ENCODE assay signal across 8 cellular contexts in the genomic region with DNA sequence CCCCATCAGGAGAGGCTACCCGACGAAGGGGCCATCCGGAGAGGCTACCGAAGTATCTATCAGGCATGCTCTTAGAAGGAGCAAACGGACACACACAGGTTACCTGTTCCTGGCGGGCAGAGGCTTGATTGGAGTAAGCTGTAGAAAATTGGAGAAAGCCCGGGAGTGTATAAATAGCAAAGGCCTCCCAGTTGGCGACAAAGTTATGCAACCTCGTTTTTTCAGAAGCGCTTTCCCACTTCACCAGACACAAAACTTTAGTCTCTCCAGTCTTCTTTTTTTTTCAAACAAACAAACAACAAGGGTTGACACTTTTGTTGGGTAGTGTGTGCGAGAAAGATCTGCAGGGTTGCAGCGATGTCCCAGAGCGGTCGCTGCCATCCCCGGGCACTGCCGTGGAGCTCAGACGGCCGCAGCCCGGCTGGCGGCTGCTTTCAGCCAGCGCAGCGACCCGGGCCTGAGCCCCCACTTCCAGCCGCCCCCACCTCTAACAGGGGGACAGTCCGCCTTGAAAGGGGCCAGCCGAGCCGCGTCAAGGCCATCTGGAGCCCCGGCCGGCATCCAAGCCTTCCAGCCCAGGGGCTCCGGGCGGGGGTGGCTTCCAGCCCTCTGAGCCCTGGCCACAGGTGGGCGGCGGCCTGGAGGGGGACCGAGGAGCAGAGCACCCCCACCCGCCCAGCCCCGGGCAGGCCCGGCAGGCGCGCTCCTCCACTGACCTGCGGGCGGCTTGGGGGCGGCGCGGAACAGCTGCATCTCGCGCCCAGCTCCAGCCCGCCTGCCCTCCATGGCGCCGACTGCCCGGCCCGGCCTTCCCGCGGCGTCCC. TPM values are rescaled to one million over a fixed set of nuclear protein-coding genes. Genes with fewer than 3 reads are reported as not detected.
DNase-seq lines count a peak whose midpoint lies in the region; ATAC-seq and TF ChIP-seq lines count a peak whose summit lies in the region.

No MANE protein-coding gene starts in this region.

- peak overlapping the region; percentile 69 for H3K4me3 Mint-ChIP-seq in activated naive CD8-positive, alpha-beta T cell
- peak overlapping the region in 4 of 5 donors; percentile 29 to 55 (median 46) for H3K4me3 Mint-ChIP-seq in immature natural killer cell
- H3K4me3 Mint-ChIP-seq in stimulated activated naive B cell treated with anti-CD40 and anti-IgM and Interleukin-4, amounts not matched to agents 10 μg/mL and 1 μg/mL and 100 μg/mL, for 72 hours, result peak overlapping the region; percentile 30 to 46

- peaks cover 26% of the 10 kb centered on the region for H3K4me1 Mint-ChIP-seq in activated naive CD8-positive, alpha-beta T cell (ENCODE audit: low read depth)
- peaks cover 6 to 14% of the 10 kb centered on the region in 2 donors for H3K4me1 Mint-ChIP-seq in immature natural killer cell
- H3K4me1 Mint-ChIP-seq in stimulated activated naive B cell treated with anti-CD40 and anti-IgM and Interleukin-4, amounts not matched to agents 10 μg/mL and 1 μg/mL and 100 μg/mL, for 72 hours, result peaks cover 8 to 19% of the 10 kb centered on the region in 2 donors

- peak; percentile 24 for DNase-seq in GM12865 (ENCODE audit: low read depth)
- DNase-seq in immature natural killer cell, result peak in 2 of 3 donors; percentile 12 to 13
- DNase-seq in stimulated activated naive B cell treated with anti-CD40 and anti-IgM and Interleukin-4, amounts not matched to agents 10 μg/mL and 1 μg/mL and 100 μg/mL, for 72 hours, result peak; percentile 2
- no peak for DNase-seq in amniotic stem cell (lab: John Stamatoyannopoulos, UW)

- no peaks in the 10 kb centered on the region for H3K36me3 Mint-ChIP-seq in activated naive CD8-positive, alpha-beta T cell
- peaks cover 0 to 4% (median 0%) of the 10 kb centered on the region in 3 donors for H3K36me3 Mint-ChIP-seq in immature natural killer cell
- H3K36me3 Mint-ChIP-seq in stimulated activated naive B cell treated with anti-CD40 and anti-IgM and Interleukin-4, amounts not matched to agents 10 μg/mL and 1 μg/mL and 100 μg/mL, for 72 hours, result no peaks in the 10 kb centered on the region

- H3K9me3 Mint-ChIP-seq in activated naive CD8-positive, alpha-beta T cell (ENCODE audit: low read depth), result no peaks in the 10 kb centered on the region
- no peaks in the 10 kb centered on the region for H3K9me3 Mint-ChIP-seq in immature natural killer cell
- H3K9me3 Mint-ChIP-seq in stimulated activated naive B cell treated with anti-CD40 and anti-IgM and Interleukin-4, amounts not matched to agents 10 μg/mL and 1 μg/mL and 100 μg/mL, for 72 hours, result no peaks in the 10 kb centered on the region

- no peak for TF ChIP-seq CTCF in GM12865 (IDR thresholded peaks at IDR 0.05; ENCODE audit: insufficient read depth, low read depth, low read length, missing control alignments)

- H3K27me3 Mint-ChIP-seq in activated naive CD8-positive, alpha-beta T cell, result peaks cover 24% of the 10 kb centered on the region
- peaks cover 7 to 35% (median 12%) of the 10 kb centered on the region in 3 donors for H3K27me3 Mint-ChIP-seq in immature natural killer cell (ENCODE audit: low read depth in 3 of 3)
- H3K27me3 Mint-ChIP-seq in stimulated activated naive B cell treated with anti-CD40 and anti-IgM and Interleukin-4, amounts not matched to agents 10 μg/mL and 1 μg/mL and 100 μg/mL, for 72 hours, result peaks cover 43 to 63% of the 10 kb centered on the region in 2 donors

- no peak overlapping the region for H3K27ac Mint-ChIP-seq in activated naive CD8-positive, alpha-beta T cell
- no peak overlapping the region for H3K27ac Mint-ChIP-seq in immature natural killer cell
- no peak overlapping the region for H3K27ac Mint-ChIP-seq in stimulated activated naive B cell treated with anti-CD40 and anti-IgM and Interleukin-4, amounts not matched to agents 10 μg/mL and 1 μg/mL and 100 μg/mL, for 72 hours

- H3K4me3 ChIP-seq in GM12865 (ENCODE audit: low read depth, low read length), result peak overlapping the region; percentile 24

- peak; percentile 50 for ATAC-seq in GM21381 (IDR thresholded peaks at IDR 0.05; ENCODE audit: unreplicated experiment)
- peak; percentile 33 for ATAC-seq in HG03565 (IDR thresholded peaks at IDR 0.05; ENCODE audit: unreplicated experiment)
- peak; percentile 63 to 71 for ATAC-seq in stimulated activated naive B cell treated with anti-CD40 and anti-IgM and Interleukin-4, amounts not matched to agents 10 μg/mL and 1 μg/mL and 100 μg/mL, for 72 hours (replicated peaks)
- ATAC-seq in GM18520 (IDR thresholded peaks at IDR 0.05; ENCODE audit: unreplicated experiment), result no peak

RNA-seq across cellular contexts. Expression of gene MCOLN3, which starts 0.6 kb away (rescaled TPM):
- not detected for polyA plus RNA-seq in immature natural killer cell

RNA-seq across cellular contexts. Expression of gene MCOLN2, which starts 50.8 kb away (rescaled TPM):
- 1 to 10 TPM; 1.4 to 3.8 (median 2.1) TPM for polyA plus RNA-seq in immature natural killer cell
